In the genomic region with DNA sequence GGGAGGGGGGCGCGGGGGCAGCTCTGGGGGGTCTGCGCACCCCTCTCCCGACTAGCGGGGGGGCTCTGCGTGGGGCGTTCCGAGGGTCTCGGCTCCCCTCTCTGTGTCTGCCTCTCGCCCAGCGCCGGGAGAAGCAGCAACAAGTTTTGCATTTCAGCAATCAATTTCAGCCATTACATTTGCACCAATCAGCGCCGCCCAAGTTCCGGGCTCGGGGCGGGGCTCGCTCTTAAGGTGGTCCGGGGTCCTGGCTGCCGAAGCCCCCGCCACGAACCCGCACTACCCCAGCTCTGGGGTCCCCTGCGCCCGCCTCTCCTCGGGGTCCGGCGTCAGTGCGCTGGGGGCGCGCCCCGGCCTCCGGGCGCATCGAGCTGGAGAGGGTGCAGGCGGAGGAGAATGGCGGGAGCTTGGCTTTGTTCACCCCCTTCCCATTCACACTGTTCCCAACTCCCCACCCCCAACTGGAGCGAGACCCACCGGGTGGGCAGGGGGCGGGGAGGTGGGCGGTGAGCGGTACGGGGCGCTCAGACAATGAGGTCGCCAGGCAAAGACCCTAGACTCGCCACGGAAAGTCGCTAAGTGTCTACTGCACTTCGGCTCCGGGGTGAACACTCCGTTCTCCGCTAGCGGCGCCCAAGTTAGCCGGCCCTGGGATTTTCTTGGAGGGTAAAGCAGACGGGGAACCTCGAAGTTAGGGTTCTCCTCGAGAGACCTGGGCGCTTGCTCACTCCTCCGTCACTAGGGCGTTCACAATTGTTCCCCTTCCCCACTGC, we compare ENCODE assay signal across 1 cellular context.
TF ChIP-seq lines count a peak whose summit lies in the region.

A gene (minus strand): TSS at position 141 of the 773 bp plus-strand sequence. CDS start 1,213 bp downstream, outside the sequence.

TF ChIP-seq in HEK293, 187 proteins besides CTCF, POLR2A, EP300 and RAD21 (continued from another document and continues in another):
- TF ChIP-seq, protein P1, sequence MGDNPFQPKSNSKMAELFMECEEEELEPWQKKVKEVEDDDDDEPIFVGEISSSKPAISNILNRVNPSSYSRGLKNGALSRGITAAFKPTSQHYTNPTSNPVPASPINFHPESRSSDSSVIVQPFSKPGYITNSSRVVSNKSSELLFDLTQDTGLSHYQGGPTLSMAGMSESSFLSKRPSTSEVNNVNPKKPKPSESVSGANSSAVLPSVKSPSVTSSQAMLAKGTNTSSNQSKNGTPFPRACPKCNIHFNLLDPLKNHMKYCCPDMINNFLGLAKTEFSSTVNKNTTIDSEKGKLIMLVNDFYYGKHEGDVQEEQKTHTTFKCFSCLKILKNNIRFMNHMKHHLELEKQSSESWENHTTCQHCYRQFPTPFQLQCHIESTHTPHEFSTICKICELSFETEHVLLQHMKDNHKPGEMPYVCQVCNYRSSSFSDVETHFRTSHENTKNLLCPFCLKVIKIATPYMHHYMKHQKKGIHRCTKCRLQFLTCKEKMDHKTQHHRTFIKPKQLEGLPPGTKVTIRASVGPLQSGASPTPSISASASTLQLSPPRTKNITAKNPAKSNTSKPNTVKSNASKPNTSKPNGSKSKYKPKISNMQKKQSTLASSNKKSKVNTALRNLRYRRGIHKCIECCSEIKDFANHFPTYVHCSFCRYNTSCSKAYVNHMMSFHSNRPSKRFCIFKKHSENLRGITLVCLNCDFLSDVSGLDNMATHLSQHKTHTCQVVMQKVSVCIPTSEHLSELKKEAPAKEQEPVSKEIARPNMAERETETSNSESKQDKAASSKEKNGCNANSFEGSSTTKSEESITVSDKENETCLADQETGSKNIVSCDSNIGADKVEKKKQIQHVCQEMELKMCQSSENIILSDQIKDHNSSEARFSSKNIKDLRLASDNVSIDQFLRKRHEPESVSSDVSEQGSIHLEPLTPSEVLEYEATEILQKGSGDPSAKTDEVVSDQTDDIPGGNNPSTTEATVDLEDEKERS (tag by site-specific recombination; IDR thresholded peaks at IDR 0.05), result no peak
- no peak for TF ChIP-seq ZNF48 (tag by site-specific recombination; IDR thresholded peaks at IDR 0.05)
- no peak for TF ChIP-seq ZNF571 (tag by site-specific recombination; IDR thresholded peaks at IDR 0.05)
- no peak; the same call in 1 of the 2 replicates for TF ChIP-seq ZBTB8A (tag by site-specific recombination; IDR thresholded peaks at IDR 0.05)
- no peak for TF ChIP-seq HOXC10 (CRISPR knock-in tag; IDR thresholded peaks at IDR 0.05)
- TF ChIP-seq, protein P2, sequence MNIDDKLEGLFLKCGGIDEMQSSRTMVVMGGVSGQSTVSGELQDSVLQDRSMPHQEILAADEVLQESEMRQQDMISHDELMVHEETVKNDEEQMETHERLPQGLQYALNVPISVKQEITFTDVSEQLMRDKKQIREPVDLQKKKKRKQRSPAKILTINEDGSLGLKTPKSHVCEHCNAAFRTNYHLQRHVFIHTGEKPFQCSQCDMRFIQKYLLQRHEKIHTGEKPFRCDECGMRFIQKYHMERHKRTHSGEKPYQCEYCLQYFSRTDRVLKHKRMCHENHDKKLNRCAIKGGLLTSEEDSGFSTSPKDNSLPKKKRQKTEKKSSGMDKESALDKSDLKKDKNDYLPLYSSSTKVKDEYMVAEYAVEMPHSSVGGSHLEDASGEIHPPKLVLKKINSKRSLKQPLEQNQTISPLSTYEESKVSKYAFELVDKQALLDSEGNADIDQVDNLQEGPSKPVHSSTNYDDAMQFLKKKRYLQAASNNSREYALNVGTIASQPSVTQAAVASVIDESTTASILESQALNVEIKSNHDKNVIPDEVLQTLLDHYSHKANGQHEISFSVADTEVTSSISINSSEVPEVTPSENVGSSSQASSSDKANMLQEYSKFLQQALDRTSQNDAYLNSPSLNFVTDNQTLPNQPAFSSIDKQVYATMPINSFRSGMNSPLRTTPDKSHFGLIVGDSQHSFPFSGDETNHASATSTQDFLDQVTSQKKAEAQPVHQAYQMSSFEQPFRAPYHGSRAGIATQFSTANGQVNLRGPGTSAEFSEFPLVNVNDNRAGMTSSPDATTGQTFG (tag by site-specific recombination; IDR thresholded peaks at IDR 0.05; ENCODE audit: borderline replicate concordance), result no peak
- TF ChIP-seq ZNF146 (tag by site-specific recombination; IDR thresholded peaks at IDR 0.05), result no peak
- TF ChIP-seq ZNF433 (tag by site-specific recombination; IDR thresholded peaks at IDR 0.05; ENCODE audit: low read depth), result no peak
- TF ChIP-seq, protein P3, sequence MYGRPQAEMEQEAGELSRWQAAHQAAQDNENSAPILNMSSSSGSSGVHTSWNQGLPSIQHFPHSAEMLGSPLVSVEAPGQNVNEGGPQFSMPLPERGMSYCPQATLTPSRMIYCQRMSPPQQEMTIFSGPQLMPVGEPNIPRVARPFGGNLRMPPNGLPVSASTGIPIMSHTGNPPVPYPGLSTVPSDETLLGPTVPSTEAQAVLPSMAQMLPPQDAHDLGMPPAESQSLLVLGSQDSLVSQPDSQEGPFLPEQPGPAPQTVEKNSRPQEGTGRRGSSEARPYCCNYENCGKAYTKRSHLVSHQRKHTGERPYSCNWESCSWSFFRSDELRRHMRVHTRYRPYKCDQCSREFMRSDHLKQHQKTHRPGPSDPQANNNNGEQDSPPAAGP (tag by site-specific recombination; IDR thresholded peaks at IDR 0.05), result no peak
- TF ChIP-seq, protein P4, sequence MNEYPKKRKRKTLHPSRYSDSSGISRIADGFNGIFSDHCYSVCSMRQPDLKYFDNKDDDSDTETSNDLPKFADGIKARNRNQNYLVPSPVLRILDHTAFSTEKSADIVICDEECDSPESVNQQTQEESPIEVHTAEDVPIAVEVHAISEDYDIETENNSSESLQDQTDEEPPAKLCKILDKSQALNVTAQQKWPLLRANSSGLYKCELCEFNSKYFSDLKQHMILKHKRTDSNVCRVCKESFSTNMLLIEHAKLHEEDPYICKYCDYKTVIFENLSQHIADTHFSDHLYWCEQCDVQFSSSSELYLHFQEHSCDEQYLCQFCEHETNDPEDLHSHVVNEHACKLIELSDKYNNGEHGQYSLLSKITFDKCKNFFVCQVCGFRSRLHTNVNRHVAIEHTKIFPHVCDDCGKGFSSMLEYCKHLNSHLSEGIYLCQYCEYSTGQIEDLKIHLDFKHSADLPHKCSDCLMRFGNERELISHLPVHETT (tag by site-specific recombination; IDR thresholded peaks at IDR 0.05), result no peak
- no peak for TF ChIP-seq MZF1 (tag by site-specific recombination; IDR thresholded peaks at IDR 0.05; ENCODE audit: borderline replicate concordance)
- TF ChIP-seq ZNF391 (tag by site-specific recombination; IDR thresholded peaks at IDR 0.05; ENCODE audit: borderline replicate concordance, low read depth), result no peak
- peak; percentile 63; the same call in 1 of the 2 replicates for TF ChIP-seq SP3 (tag by site-specific recombination; IDR thresholded peaks at IDR 0.05)
- TF ChIP-seq ZNF184 (tag by site-specific recombination; IDR thresholded peaks at IDR 0.05), result no peak
- TF ChIP-seq, protein P5, sequence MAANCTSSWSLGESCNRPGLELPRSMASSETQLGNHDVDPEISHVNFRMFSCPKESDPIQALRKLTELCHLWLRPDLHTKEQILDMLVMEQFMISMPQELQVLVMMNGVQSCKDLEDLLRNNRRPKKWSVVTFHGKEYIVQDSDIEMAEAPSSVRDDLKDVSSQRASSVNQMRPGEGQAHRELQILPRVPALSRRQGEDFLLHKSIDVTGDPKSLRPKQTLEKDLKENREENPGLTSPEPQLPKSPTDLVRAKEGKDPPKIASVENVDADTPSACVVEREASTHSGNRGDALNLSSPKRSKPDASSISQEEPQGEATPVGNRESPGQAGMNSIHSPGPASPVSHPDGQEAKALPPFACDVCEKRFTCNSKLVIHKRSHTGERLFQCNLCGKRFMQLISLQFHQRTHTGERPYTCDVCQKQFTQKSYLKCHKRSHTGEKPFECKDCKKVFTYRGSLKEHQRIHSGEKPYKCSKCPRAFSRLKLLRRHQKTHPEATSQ (tag by site-specific recombination; IDR thresholded peaks at IDR 0.05), result no peak
- TF ChIP-seq ZFP37 (tag by site-specific recombination; IDR thresholded peaks at IDR 0.05), result no peak
- TF ChIP-seq ZEB2 (tag by site-specific recombination; IDR thresholded peaks at IDR 0.05), result no peak
- no peak for TF ChIP-seq ZNF426 (tag by site-specific recombination; IDR thresholded peaks at IDR 0.05)
- peak; percentile 49 for TF ChIP-seq SP2 (tag by site-specific recombination; IDR thresholded peaks at IDR 0.05)
- TF ChIP-seq ZNF354C (tag by site-specific recombination; IDR thresholded peaks at IDR 0.05; ENCODE audit: borderline replicate concordance, low read depth), result no peak
- no peak for TF ChIP-seq ZNF626 (tag by site-specific recombination; IDR thresholded peaks at IDR 0.05)
- TF ChIP-seq ZNF707 (tag by site-specific recombination; IDR thresholded peaks at IDR 0.05), result no peak
- no peak for TF ChIP-seq ZNF514 (tag by site-specific recombination; IDR thresholded peaks at IDR 0.05)
- TF ChIP-seq, protein P6, sequence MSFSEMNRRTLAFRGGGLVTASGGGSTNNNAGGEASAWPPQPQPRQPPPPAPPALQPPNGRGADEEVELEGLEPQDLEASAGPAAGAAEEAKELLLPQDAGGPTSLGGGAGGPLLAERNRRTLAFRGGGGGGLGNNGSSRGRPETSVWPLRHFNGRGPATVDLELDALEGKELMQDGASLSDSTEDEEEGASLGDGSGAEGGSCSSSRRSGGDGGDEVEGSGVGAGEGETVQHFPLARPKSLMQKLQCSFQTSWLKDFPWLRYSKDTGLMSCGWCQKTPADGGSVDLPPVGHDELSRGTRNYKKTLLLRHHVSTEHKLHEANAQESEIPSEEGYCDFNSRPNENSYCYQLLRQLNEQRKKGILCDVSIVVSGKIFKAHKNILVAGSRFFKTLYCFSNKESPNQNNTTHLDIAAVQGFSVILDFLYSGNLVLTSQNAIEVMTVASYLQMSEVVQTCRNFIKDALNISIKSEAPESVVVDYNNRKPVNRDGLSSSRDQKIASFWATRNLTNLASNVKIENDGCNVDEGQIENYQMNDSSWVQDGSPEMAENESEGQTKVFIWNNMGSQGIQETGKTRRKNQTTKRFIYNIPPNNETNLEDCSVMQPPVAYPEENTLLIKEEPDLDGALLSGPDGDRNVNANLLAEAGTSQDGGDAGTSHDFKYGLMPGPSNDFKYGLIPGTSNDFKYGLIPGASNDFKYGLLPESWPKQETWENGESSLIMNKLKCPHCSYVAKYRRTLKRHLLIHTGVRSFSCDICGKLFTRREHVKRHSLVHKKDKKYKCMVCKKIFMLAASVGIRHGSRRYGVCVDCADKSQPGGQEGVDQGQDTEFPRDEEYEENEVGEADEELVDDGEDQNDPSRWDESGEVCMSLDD (tag by site-specific recombination; IDR thresholded peaks at IDR 0.05), result peak; percentile 67; the same call in 1 of the 2 replicates
- TF ChIP-seq ZFP69B (tag by site-specific recombination; IDR thresholded peaks at IDR 0.05), result peak; percentile 59
- TF ChIP-seq ZNF274 (IDR thresholded peaks at IDR 0.05; ENCODE audit: low read length), result no peak
- no peak for TF ChIP-seq ZNF274 (tag by site-specific recombination; IDR thresholded peaks at IDR 0.05; ENCODE audit: borderline replicate concordance)
- TF ChIP-seq ZBTB21 (tag by site-specific recombination; IDR thresholded peaks at IDR 0.05), result no peak
- TF ChIP-seq YY2 (tag by site-specific recombination; IDR thresholded peaks at IDR 0.05), result peak; percentile 40; the same call in 1 of the 2 replicates
- TF ChIP-seq, protein P7, sequence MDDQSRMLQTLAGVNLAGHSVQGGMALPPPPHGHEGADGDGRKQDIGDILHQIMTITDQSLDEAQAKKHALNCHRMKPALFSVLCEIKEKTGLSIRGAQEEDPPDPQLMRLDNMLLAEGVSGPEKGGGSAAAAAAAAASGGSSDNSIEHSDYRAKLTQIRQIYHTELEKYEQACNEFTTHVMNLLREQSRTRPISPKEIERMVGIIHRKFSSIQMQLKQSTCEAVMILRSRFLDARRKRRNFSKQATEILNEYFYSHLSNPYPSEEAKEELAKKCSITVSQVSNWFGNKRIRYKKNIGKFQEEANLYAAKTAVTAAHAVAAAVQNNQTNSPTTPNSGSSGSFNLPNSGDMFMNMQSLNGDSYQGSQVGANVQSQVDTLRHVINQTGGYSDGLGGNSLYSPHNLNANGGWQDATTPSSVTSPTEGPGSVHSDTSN (CRISPR knock-in tag; IDR thresholded peaks at IDR 0.05), result no peak
- TF ChIP-seq, protein P8, sequence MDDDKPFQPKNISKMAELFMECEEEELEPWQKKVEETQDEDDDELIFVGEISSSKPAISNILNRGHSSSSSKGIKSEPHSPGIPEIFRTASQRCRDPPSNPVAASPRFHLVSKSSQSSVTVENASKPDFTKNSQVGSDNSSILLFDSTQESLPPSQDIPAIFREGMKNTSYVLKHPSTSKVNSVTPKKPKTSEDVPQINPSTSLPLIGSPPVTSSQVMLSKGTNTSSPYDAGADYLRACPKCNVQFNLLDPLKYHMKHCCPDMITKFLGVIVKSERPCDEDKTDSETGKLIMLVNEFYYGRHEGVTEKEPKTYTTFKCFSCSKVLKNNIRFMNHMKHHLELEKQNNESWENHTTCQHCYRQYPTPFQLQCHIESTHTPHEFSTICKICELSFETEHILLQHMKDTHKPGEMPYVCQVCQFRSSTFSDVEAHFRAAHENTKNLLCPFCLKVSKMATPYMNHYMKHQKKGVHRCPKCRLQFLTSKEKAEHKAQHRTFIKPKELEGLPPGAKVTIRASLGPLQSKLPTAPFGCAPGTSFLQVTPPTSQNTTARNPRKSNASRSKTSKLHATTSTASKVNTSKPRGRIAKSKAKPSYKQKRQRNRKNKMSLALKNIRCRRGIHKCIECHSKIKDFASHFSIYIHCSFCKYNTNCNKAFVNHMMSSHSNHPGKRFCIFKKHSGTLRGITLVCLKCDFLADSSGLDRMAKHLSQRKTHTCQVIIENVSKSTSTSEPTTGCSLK (tag by site-specific recombination; IDR thresholded peaks at IDR 0.05), result no peak
- TF ChIP-seq, protein P9, sequence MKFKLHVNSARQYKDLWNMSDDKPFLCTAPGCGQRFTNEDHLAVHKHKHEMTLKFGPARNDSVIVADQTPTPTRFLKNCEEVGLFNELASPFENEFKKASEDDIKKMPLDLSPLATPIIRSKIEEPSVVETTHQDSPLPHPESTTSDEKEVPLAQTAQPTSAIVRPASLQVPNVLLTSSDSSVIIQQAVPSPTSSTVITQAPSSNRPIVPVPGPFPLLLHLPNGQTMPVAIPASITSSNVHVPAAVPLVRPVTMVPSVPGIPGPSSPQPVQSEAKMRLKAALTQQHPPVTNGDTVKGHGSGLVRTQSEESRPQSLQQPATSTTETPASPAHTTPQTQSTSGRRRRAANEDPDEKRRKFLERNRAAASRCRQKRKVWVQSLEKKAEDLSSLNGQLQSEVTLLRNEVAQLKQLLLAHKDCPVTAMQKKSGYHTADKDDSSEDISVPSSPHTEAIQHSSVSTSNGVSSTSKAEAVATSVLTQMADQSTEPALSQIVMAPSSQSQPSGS (tag by site-specific recombination; IDR thresholded peaks at IDR 0.05; ENCODE audit: low read depth), result no peak
